ENCODE assay signal across 13 cellular contexts in the genomic region with DNA sequence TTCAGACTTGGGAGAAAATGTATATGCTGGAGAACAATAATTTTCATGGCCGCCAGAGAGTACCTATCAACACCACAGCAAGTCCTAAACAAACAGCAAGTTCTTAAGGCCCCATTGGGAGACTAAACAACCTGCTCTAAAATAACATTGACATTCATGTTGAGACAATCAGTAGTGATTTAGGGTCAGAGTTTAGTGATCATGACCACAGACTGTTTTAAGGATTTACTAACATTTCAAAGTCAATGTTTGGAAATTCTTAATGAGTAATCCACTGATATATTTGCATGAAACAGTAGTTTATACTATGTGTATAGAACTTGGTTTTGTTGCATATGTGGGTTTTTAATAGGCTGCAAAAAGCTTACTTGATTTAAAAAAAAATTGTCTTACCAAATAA.
"Had no signal": no experiment of that assay in that cellular context is flagged by ENCODE, and none has a peak within 500 bp of the region (broad histone marks: within the 10 kb centered on the region; RNA-seq: fewer than 3 reads in every experiment).

No MANE protein-coding gene starts in this region.

- H3K4me3 Mint-ChIP-seq: activated naive CD8-positive, alpha-beta T cell; activated T-cell treated with anti-CD3 and anti-CD28 coated beads, Interleukin-2, amount 50 U/mL, for 72 hours; dendritic cell treated with granulocyte-macrophage colony-stimulating factor and Interleukin-4, amounts not matched to agents 40 ng/mL and 50 ng/mL, for 4 days; effector memory CD8-positive, alpha-beta T cell; natural killer cell; stimulated activated naive B cell treated with anti-CD40 and anti-IgM and Interleukin-4, amounts not matched to agents 10 μg/mL and 1 μg/mL and 100 μg/mL, for 72 hours had no signal

- H3K27ac ChIP-seq: left ventricle myocardium inferior had no signal

- H3K4me3 ChIP-seq: left ventricle myocardium inferior had no signal

- ATAC-seq: effector memory CD8-positive, alpha-beta T cell; natural killer cell had no signal

- DNase-seq: activated CD4-positive, alpha-beta T cell treated with anti-CD3 and anti-CD28 coated beads for 4 hours; activated CD8-positive, alpha-beta memory T cell treated with anti-CD3 and anti-CD28 coated beads, Interleukin-2, amount 50 U/mL, for 48 hours; activated gamma-delta T cell; activated T-cell treated with anti-CD3 and anti-CD28 coated beads, Interleukin-2, amount 50 U/mL, for 72 hours; anterior cingulate cortex; effector memory CD8-positive, alpha-beta T cell; left ventricle myocardium inferior; natural killer cell; retina; stimulated activated naive B cell treated with anti-CD40 and anti-IgM and Interleukin-4, amounts not matched to agents 10 μg/mL and 1 μg/mL and 100 μg/mL, for 72 hours had no signal

- H3K27me3 Mint-ChIP-seq: activated naive CD8-positive, alpha-beta T cell; dendritic cell treated with granulocyte-macrophage colony-stimulating factor and Interleukin-4, amounts not matched to agents 40 ng/mL and 50 ng/mL, for 4 days; effector memory CD8-positive, alpha-beta T cell; stimulated activated naive B cell treated with anti-CD40 and anti-IgM and Interleukin-4, amounts not matched to agents 10 μg/mL and 1 μg/mL and 100 μg/mL, for 72 hours had no signal

- H3K4me1 Mint-ChIP-seq: natural killer cell had no signal

- H3K36me3 Mint-ChIP-seq: natural killer cell had no signal

- H3K27ac Mint-ChIP-seq: activated naive CD8-positive, alpha-beta T cell; activated T-cell treated with anti-CD3 and anti-CD28 coated beads, Interleukin-2, amount 50 U/mL, for 72 hours; dendritic cell treated with granulocyte-macrophage colony-stimulating factor and Interleukin-4, amounts not matched to agents 40 ng/mL and 50 ng/mL, for 4 days; effector memory CD8-positive, alpha-beta T cell; natural killer cell had no signal

- H3K9me3 ChIP-seq: left ventricle myocardium inferior had no signal

- H3K9me3 Mint-ChIP-seq: activated T-cell treated with anti-CD3 and anti-CD28 coated beads, Interleukin-2, amount 50 U/mL, for 72 hours; dendritic cell treated with granulocyte-macrophage colony-stimulating factor and Interleukin-4, amounts not matched to agents 40 ng/mL and 50 ng/mL, for 4 days; effector memory CD8-positive, alpha-beta T cell; natural killer cell had no signal

- FAIRE-seq: keratinocyte had no signal
